Comparison of ENCODE assay signal across 11 cellular contexts in the genomic region with DNA sequence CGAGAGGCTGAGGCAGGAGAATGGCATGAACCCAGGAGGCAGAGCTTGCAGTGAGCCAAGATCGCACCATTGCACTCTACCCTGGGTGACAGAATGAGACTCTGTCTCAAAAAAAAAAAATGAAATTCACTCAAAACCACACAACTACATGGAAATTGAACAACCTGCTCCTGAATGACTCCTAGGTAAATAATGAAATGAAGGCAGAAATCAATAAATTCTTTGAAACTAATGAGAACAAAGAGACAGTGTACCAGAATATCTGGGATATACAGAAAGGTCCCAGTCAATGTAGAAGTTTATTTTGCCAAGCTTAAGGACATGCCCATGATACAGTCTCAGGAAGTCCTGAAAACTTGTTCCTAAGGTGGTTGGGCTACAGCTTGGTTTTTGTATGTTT. TPM values are rescaled to one million over a fixed set of nuclear protein-coding genes. Genes with fewer than 3 reads are reported as not detected.
"Had no signal": no experiment of that assay in that cellular context is flagged by ENCODE, and none has a peak within 500 bp of the region (broad histone marks: within the 10 kb centered on the region; RNA-seq: fewer than 3 reads in every experiment).

No MANE protein-coding gene starts in this region.

RNA-seq across cellular contexts. Expression of a gene that starts 16.6 kb away (rescaled TPM):
- total RNA-seq: activated naive CD4-positive, alpha-beta T cell treated with anti-CD3 and anti-CD28 coated beads for 36 hours; activated naive CD4-positive, alpha-beta T cell treated with anti-CD3 and anti-CD28 coated beads, Interleukin-2, amount 50 U/mL, for 72 hours; activated naive CD8-positive, alpha-beta T cell treated with anti-CD3 and anti-CD28 coated beads for 36 hours; activated naive CD8-positive, alpha-beta T cell treated with anti-CD3 and anti-CD28 coated beads, Interleukin-2, amount 10 ng/mL, durations not matched to agents 7 days and 5 days; activated T-cell treated with anti-CD3 and anti-CD28 coated beads, Interleukin-2, amount 50 U/mL, for 72 hours; activated T-helper 1 cell treated with anti-CD3 and anti-CD28 coated beads, Interleukin-12 subunit alpha, Interleukin-12 subunit beta, Interleukin-2, Interleukin-4 antibody, amounts not matched to agents 30 ng/mL and 10 ng/mL and 1 ng/mL, durations not matched to agents 14 hours and 24 hours and 36 hours; activated T-helper 17 cell treated with anti-CD3 and anti-CD28 coated beads, Interleukin-2, amount 50 U/mL, for 72 hours; activated T-helper 2 cell treated with anti-CD3 and anti-CD28 coated beads, Interferon-gamma antibody, Interleukin-2, Interleukin-4, amounts not matched to agents 10 μg/mL and 5 μg/mL and 100 μg/mL, durations not matched to agents 14 hours and 24 hours and 36 hours; bronchial epithelial cell; chondrocyte had no signal
- polyA plus RNA-seq: cardiac muscle cell had no signal
